11 cellular contexts compared by ENCODE assay signal in the genomic region with DNA sequence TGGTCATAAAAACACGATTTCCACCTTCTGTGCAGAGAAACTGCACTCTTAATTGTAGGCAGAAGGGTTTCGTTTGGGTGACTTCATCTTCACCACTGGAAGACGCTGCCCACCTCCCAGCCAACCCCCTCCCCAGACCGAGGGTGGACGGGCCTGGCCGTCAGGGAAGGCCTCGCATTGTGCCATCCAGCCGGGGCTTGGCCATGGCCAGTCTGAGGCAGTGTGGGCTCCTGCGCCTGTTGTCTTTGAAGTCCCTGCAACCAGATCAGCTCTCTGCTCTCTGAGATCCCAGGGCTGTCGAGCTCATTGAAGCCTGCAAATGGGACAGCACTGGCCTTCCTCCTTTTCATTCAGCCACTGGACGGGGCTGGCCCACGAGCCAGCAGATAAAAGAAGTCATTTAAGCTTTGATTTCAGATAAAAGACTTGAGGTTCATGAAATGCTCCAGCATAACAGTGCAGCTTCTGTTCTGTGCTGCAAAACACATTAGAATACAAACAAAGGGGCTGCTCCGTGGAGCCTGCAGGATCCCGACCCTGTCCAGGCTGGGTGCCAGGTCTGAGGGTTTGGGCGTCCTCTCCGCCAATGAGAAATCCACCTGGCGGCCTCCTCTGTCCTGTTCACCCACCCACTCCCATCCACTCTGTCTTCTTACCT.
DNase-seq lines count a peak whose midpoint lies in the region; ATAC-seq and TF ChIP-seq lines count a peak whose summit lies in the region.
"Had no signal": no experiment of that assay in that cellular context is flagged by ENCODE, and none has a peak within 500 bp of the region (broad histone marks: within the 10 kb centered on the region; RNA-seq: fewer than 3 reads in every experiment).

No MANE protein-coding gene starts in this region.

- CTCF ChIA-PET in activated CD8-positive, alpha-beta T cell treated with anti-CD3 and anti-CD28 coated beads for 36 hours (lab: Charles Lee) = no interaction called here
- CTCF ChIA-PET in activated CD8-positive, alpha-beta T cell treated with anti-CD3 and anti-CD28 coated beads, Interleukin-2, amount 10 ng/mL, durations not matched to agents 7 days and 5 days (lab: Charles Lee) = no interaction called here

- H3K9me3 ChIP-seq in heart left ventricle = peaks cover 0 to 5% (median 0%) of the 10 kb centered on the region in 12 donors
- no peaks in the 10 kb centered on the region for H3K9me3 ChIP-seq in smooth muscle cell (replicated peaks; ENCODE audit: low read depth)

- WGBS in heart left ventricle, 4 donors = 50 to 56% (median 52%) methylated on average over 17 of the region's 17 CpGs
- 37% methylated on average over 17 of the region's 17 CpGs for WGBS in smooth muscle cell (ENCODE audit: low lambda C conversion rate)

- H3K9ac ChIP-seq in smooth muscle cell (ENCODE audit: low read depth) = no peak overlapping the region

- DNase-seq in activated CD8-positive, alpha-beta T cell treated with anti-CD3 and anti-CD28 coated beads for 36 hours = no peak
- no peak for DNase-seq in activated CD8-positive, alpha-beta T cell treated with anti-CD3 and anti-CD28 coated beads, Interleukin-2, amount 10 ng/mL, durations not matched to agents 7 days and 5 days
- DNase-seq in NCI-H526 treated with DMSO at 0.1 percent for 48 hours (lab: John Stamatoyannopoulos, UW) (peak; percentile 32), heart left ventricle (no peak), smooth muscle cell (lab: John Stamatoyannopoulos, UW; ENCODE audit: unreplicated experiment) (no peak), DMS 273 treated with DMSO at 0.1 percent for 48 hours (lab: John Stamatoyannopoulos, UW) (no peak)
- no peak for DNase-seq in stimulated activated CD4-positive, alpha-beta T cell treated with anti-CD3 and anti-CD28 coated beads, Interleukin-1b, Interleukin-23, amount 100 ng/mL, for 48 hours
- DNase-seq: activated CD4-positive, alpha-beta T cell treated with anti-CD3 and anti-CD28 coated beads, Interleukin-2, amount 50 U/mL, for 48 hours; NCI-H1930; occipital lobe had no signal

- H3K4me1 Mint-ChIP-seq in activated CD8-positive, alpha-beta T cell treated with anti-CD3 and anti-CD28 coated beads for 36 hours (ENCODE audit: low read depth) = peaks cover 50% of the 10 kb centered on the region
- H3K4me1 Mint-ChIP-seq in activated CD8-positive, alpha-beta T cell treated with anti-CD3 and anti-CD28 coated beads, Interleukin-2, amount 10 ng/mL, durations not matched to agents 7 days and 5 days (ENCODE audit: low read depth) = peaks cover 49% of the 10 kb centered on the region

- TF ChIP-seq POLR2A in heart left ventricle (IDR thresholded peaks at IDR 0.05) = no peak

- H3K79me2 ChIP-seq in smooth muscle cell (ENCODE audit: low read depth) = peaks cover 15% of the 10 kb centered on the region

- H3K36me3 ChIP-seq in heart left ventricle (no peaks in the 10 kb centered on the region), smooth muscle cell (ENCODE audit: low read depth) (no peaks in the 10 kb centered on the region)

- no peak overlapping the region for H2AFZ ChIP-seq in smooth muscle cell (ENCODE audit: low read depth)

- H3K4me2 ChIP-seq in smooth muscle cell = peak overlapping the region; percentile 53

- H3K27ac Mint-ChIP-seq in activated CD8-positive, alpha-beta T cell treated with anti-CD3 and anti-CD28 coated beads for 36 hours = peak overlapping the region; percentile 20
- H3K27ac Mint-ChIP-seq in activated CD8-positive, alpha-beta T cell treated with anti-CD3 and anti-CD28 coated beads, Interleukin-2, amount 10 ng/mL, durations not matched to agents 7 days and 5 days = no peak overlapping the region

- intact Hi-C loops in activated CD8-positive, alpha-beta T cell treated with anti-CD3 and anti-CD28 coated beads for 36 hours (cut with micrococcal nuclease) = no loop called here
- intact Hi-C loops in heart left ventricle (cut with DNase I) = no loop called here

- H3K4me3 Mint-ChIP-seq in activated CD8-positive, alpha-beta T cell treated with anti-CD3 and anti-CD28 coated beads for 36 hours = no peak overlapping the region
- no peak overlapping the region for H3K4me3 Mint-ChIP-seq in activated CD8-positive, alpha-beta T cell treated with anti-CD3 and anti-CD28 coated beads, Interleukin-2, amount 10 ng/mL, durations not matched to agents 7 days and 5 days

- peaks cover 8% of the 10 kb centered on the region for H3F3A ChIP-seq in smooth muscle cell (ENCODE audit: low read depth)

- no peak overlapping the region for H3K4me3 ChIP-seq in heart left ventricle
- H3K4me3 ChIP-seq in smooth muscle cell = no peak overlapping the region

- H3K27me3 ChIP-seq in heart left ventricle = no peaks in the 10 kb centered on the region
- no peaks in the 10 kb centered on the region for H3K27me3 ChIP-seq in smooth muscle cell (ENCODE audit: low read depth)

- H3K27ac ChIP-seq in heart left ventricle (peak overlapping the region in 10 of 12 donors; percentile 16 to 82 (median 40)), smooth muscle cell (ENCODE audit: low read depth) (peak overlapping the region; percentile 30)

- no peak for TF ChIP-seq CTCF in activated CD8-positive, alpha-beta T cell treated with anti-CD3 and anti-CD28 coated beads for 36 hours (IDR thresholded peaks at IDR 0.05)
- TF ChIP-seq CTCF in heart left ventricle (IDR thresholded peaks at IDR 0.05) (no peak), smooth muscle cell (IDR thresholded peaks at IDR 0.05; ENCODE audit: borderline replicate concordance, insufficient read depth, poor library complexity, severe bottlenecking) (no peak)

- peaks cover 4% of the 10 kb centered on the region for H4K20me1 ChIP-seq in smooth muscle cell (ENCODE audit: low read depth)

- ATAC-seq in activated CD8-positive, alpha-beta T cell treated with anti-CD3 and anti-CD28 coated beads for 36 hours = no peak
- no peak for ATAC-seq in activated CD8-positive, alpha-beta T cell treated with anti-CD3 and anti-CD28 coated beads, Interleukin-2, amount 10 ng/mL, durations not matched to agents 7 days and 5 days
- ATAC-seq in heart left ventricle (peak; percentile 8 to 47 (median 18)), HG02588 (IDR thresholded peaks at IDR 0.05; ENCODE audit: unreplicated experiment) (no peak)

- no peaks in the 10 kb centered on the region for H3K27me3 Mint-ChIP-seq in activated CD8-positive, alpha-beta T cell treated with anti-CD3 and anti-CD28 coated beads for 36 hours
- H3K27me3 Mint-ChIP-seq in activated CD8-positive, alpha-beta T cell treated with anti-CD3 and anti-CD28 coated beads, Interleukin-2, amount 10 ng/mL, durations not matched to agents 7 days and 5 days (ENCODE audit: low read depth) = no peaks in the 10 kb centered on the region

- POLR2A ChIA-PET in activated CD8-positive, alpha-beta T cell treated with anti-CD3 and anti-CD28 coated beads for 36 hours (lab: Charles Lee) = no interaction called here
- POLR2A ChIA-PET in activated CD8-positive, alpha-beta T cell treated with anti-CD3 and anti-CD28 coated beads, Interleukin-2, amount 10 ng/mL, durations not matched to agents 7 days and 5 days (lab: Charles Lee) = no interaction called here

- H3K36me3 Mint-ChIP-seq in activated CD8-positive, alpha-beta T cell treated with anti-CD3 and anti-CD28 coated beads for 36 hours (ENCODE audit: low read depth) = peaks cover 48% of the 10 kb centered on the region
- H3K36me3 Mint-ChIP-seq in activated CD8-positive, alpha-beta T cell treated with anti-CD3 and anti-CD28 coated beads, Interleukin-2, amount 10 ng/mL, durations not matched to agents 7 days and 5 days (ENCODE audit: low read depth) = peaks cover 63% of the 10 kb centered on the region

- H3K4me1 ChIP-seq in heart left ventricle (peaks cover 4 to 32% (median 25%) of the 10 kb centered on the region in 12 donors), smooth muscle cell (ENCODE audit: low read depth) (peaks cover 18% of the 10 kb centered on the region)

- H3K9me3 Mint-ChIP-seq in activated CD8-positive, alpha-beta T cell treated with anti-CD3 and anti-CD28 coated beads for 36 hours = peaks cover 14% of the 10 kb centered on the region
- H3K9me3 Mint-ChIP-seq in activated CD8-positive, alpha-beta T cell treated with anti-CD3 and anti-CD28 coated beads, Interleukin-2, amount 10 ng/mL, durations not matched to agents 7 days and 5 days (ENCODE audit: insufficient read depth) = peaks cover 8% of the 10 kb centered on the region

Comparison
In these comparisons a context has a peak if more than half of its experiments do, and no peak if none do; other contexts are left out.
1. ATAC-seq: peak in heart left ventricle (4 of 4); none in activated CD8-positive, alpha-beta T cell treated with anti-CD3 and anti-CD28 coated beads for 36 hours (single experiment), activated CD8-positive, alpha-beta T cell treated with anti-CD3 and anti-CD28 coated beads, Interleukin-2, amount 10 ng/mL, durations not matched to agents 7 days and 5 days (single experiment) and HG02588 (single experiment).